ENCODE assay signal across 8 cellular contexts in the genomic region with DNA sequence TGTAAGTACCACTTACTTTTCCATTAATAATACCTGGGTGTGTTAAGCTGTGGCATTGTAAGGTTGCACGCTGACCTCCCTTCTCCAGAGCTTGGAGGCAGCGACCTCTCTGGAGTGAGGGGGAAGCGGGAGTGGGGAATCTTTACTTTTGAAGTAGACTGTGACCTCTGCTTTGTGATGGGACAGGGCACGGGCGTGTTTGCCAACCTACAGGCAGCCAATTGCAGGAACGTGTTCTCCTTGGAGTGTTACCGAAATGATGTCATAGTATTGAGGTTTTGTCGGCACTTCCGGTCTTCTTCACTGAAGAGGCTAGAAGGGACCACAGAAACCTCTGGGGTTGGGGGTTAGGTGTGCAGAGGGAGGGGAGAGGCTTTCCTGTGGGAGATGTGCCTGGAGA. TPM values are rescaled to one million over a fixed set of nuclear protein-coding genes. Genes with fewer than 3 reads are reported as not detected.
DNase-seq lines count a peak whose midpoint lies in the region; ATAC-seq and TF ChIP-seq lines count a peak whose summit lies in the region.

No MANE protein-coding gene starts in this region.

- peaks cover 5 to 17% (median 12%) of the 10 kb centered on the region in 4 donors for H3K4me1 ChIP-seq in transverse colon

- H3K4me3 ChIP-seq in AG04450 (ENCODE audit: low read depth, low read length) (peak overlapping the region; percentile 98), brain microvascular endothelial cell (ENCODE audit: low read depth, low read length) (peak overlapping the region; percentile 99), transverse colon (peak overlapping the region in 3 of 4 donors; percentile 71 to 98 (median 81))

- TF ChIP-seq POLR2A in transverse colon (IDR thresholded peaks at IDR 0.05), result no peak

- in situ Hi-C loops in brain microvascular endothelial cell (cut with HindIII; ENCODE audit: low pct_ligation_motif_present, low sequenced_read_pairs), result no loop called here
- in situ Hi-C loops in transverse colon (cut with MboI; ENCODE audit: low pct_ligation_motif_present in 1 of 4, low pct_unique_long_range_greater_than_20kb in 1 of 4, low sequenced_read_pairs in 3 of 4), result loop anchor here in 1 of 4 donors (25.0 kb wide), 1 partner anchor 270 kb away; no protein-coding TSS in a partner anchor

- ATAC-seq in left lobe of liver (peak; percentile 5), GM18861 (IDR thresholded peaks at IDR 0.05; ENCODE audit: unreplicated experiment) (no peak)

- H3K27me3 ChIP-seq in AG04450 (ENCODE audit: control insufficient read depth, insufficient read depth, low read length) (no peaks in the 10 kb centered on the region), brain microvascular endothelial cell (replicated peaks) (no peaks in the 10 kb centered on the region), transverse colon (no peaks in the 10 kb centered on the region)

- 21 to 80% methylated on average over 2 to 9 of the region's 9 CpGs for WGBS in transverse colon (ENCODE audit: low coverage in 1 of 2), 2 donors

- POLR2A ChIA-PET in AG04450 (lab: Yijun Ruan, JAX), result interaction anchor here (2.0 kb wide), 1 partner anchor 177 kb away, joined by 9 read pairs; no protein-coding TSS in a partner anchor

- H3K36me3 ChIP-seq in brain microvascular endothelial cell (replicated peaks), result no peaks in the 10 kb centered on the region
- no peaks in the 10 kb centered on the region for H3K36me3 ChIP-seq in transverse colon

- CTCF ChIA-PET in AG04450 (lab: Charles Lee), result interaction anchor here (0.7 to 2.0 kb wide), 10 partner anchors 14 to 354 kb away, joined by 3 to 13 read pairs (median 4); no protein-coding TSS in a partner anchor

- H3K27ac ChIP-seq in AG04450 (ENCODE audit: low read depth, low read length), result no peak overlapping the region
- H3K27ac ChIP-seq in brain microvascular endothelial cell, result no peak overlapping the region
- H3K27ac ChIP-seq in transverse colon, result peak overlapping the region; percentile 80 to 88 (median 88)

- no peak for TF ChIP-seq CTCF in AG04450 (IDR thresholded peaks at IDR 0.05; ENCODE audit: low read depth, low read length)
- TF ChIP-seq CTCF in brain microvascular endothelial cell (IDR thresholded peaks at IDR 0.05; ENCODE audit: low read depth, low read length, missing control alignments), result peak; percentile 27
- no peak for TF ChIP-seq CTCF in transverse colon (IDR thresholded peaks at IDR 0.05)

- TF ChIP-seq EP300 in transverse colon (IDR thresholded peaks at IDR 0.05; ENCODE audit: low read depth), result no peak

- DNase-seq in AG04450 (ENCODE audit: low read depth, low spot score) (no peak), HuH-7 (ENCODE audit: low spot score) (peak; percentile 67), brain microvascular endothelial cell (peak; percentile 14), left lobe of liver (ENCODE audit: low spot score) (no peak), transverse colon (peak; percentile 23), DMS153 treated with DMSO at 0.1 percent for 48 hours (lab: John Stamatoyannopoulos, UW; ENCODE audit: unreplicated experiment) (no peak), activated gamma-delta T cell (lab: John Stamatoyannopoulos, UW) (no peak)

- intact Hi-C loops in transverse colon (cut with DNase I; ENCODE audit: low total_unique reads), result loop anchor here (10.0 kb wide), 1 partner anchor 82 kb away; no protein-coding TSS in a partner anchor

- H3K9me3 ChIP-seq in AG04450 (ENCODE audit: control insufficient read depth, insufficient read depth, low read length), result no peaks in the 10 kb centered on the region; the same call in 1 of the 2 replicates
- no peaks in the 10 kb centered on the region for H3K9me3 ChIP-seq in transverse colon

RNA-seq across cellular contexts. Expression of gene TLN2, which starts 2.1 kb away (rescaled TPM):
- 12.6 and 13.0 TPM in 2 replicates for polyA plus RNA-seq in AG04450 (2011; rRNA removed)
- polyA minus RNA-seq in AG04450 (2011; rRNA and poly(A)+ RNA removed), result 36.6 and 43.6 TPM in 2 replicates
- total RNA-seq in left lobe of liver (4.3 TPM), transverse colon (100 to 1,000 TPM in 1 of 4 donors, 10 to 100 TPM in 3; 50.7 to 133 (median 66.3) TPM)

Comparison
In these comparisons a context has a peak if more than half of its experiments do, and no peak if none do; other contexts are left out.
1. DNase-seq: peak in HuH-7 (single experiment), brain microvascular endothelial cell (single experiment) and transverse colon (single experiment); none in AG04450 (single experiment), left lobe of liver (single experiment), DMS153 treated with DMSO at 0.1 percent for 48 hours (single experiment) and activated gamma-delta T cell (single experiment).
2. H3K27ac ChIP-seq: peak in transverse colon (4 of 4); none in AG04450 (single experiment) and brain microvascular endothelial cell (single experiment).
3. Peak in every context shown above with its lines, with median percentiles within 50 percentile points of each other: H3K4me3 ChIP-seq.